In the genomic region with DNA sequence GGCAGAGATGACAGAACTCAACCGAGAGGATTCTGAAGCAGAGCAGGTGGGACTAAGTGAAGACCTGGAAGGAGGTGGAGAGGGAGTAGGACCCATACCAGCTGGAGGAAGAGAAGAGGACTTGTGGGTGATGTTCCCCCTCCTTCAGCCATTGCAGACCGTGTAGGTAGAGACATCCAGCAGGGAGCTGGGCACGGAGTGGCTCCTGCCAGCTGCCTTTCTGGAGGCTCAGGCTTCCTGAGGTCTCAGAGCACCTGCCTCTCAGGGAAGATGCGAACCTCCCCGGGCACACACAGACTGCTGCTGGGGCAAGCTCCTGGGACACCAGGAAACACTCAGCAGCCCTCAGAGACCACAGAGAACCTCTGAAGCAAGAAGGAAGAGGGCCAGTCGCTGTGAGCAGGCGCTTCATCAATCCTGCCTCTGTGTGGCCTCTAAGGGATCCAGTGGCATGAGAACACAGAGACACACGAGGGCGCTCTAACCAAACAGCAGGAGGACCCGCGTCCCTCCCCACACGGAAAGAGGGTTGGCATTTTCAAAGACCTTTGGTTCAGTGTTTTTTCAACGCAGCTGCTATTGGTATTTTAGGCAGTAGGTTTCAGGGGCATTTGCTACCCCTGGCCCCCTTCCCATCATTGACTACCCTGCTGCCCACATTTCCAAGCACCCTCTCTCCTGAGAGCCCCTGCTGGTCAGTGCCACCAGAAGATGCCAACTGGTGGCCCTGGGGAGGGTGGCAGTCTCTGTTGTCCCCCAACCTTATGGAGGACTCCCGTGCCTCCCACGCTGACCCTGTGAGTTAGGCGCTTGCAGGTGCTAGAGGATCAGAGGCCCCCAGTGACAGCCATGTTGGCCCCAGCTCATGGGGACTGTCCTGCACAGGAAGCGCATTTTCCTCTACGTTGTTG, we compare ENCODE assay signal across 9 cellular contexts.
DNase-seq lines count a peak whose midpoint lies in the region; ATAC-seq and TF ChIP-seq lines count a peak whose summit lies in the region.
"Had no signal": no experiment of that assay in that cellular context is flagged by ENCODE, and none has a peak within 500 bp of the region (broad histone marks: within the 10 kb centered on the region; RNA-seq: fewer than 3 reads in every experiment).

No MANE protein-coding gene starts in this region.

- peak; percentile 84 for DNase-seq in GM10266 (ENCODE audit: extremely low spot score)
- DNase-seq in NCI-H69 (lab: John Stamatoyannopoulos, UW), result peak; percentile 80
- peak; percentile 53 to 65 for DNase-seq in activated CD4-positive, alpha-beta T cell treated with anti-CD3 and anti-CD28 coated beads, Interleukin-2, amount 50 U/mL, for 24 hours (ENCODE audit: low read depth in 1 of 2, low spot score in 1 of 2)
- DNase-seq in dermis microvascular lymphatic vessel endothelial cell (ENCODE audit: low read depth in 2 of 2), result peak; percentile 59 to 75
- peak; percentile 84 for DNase-seq in lower lobe of right lung
- DNase-seq in stimulated activated CD8-positive, alpha-beta memory T cell treated with anti-CD3 and anti-CD28 coated beads, Interleukin-12 subunit alpha, Interleukin-12 subunit beta, amount 100 ng/mL, for 24 hours (ENCODE audit: extremely low read depth), result peak; percentile 35

- no peak overlapping the region for H3K27ac ChIP-seq in lower lobe of right lung
- H3K27ac ChIP-seq: skin epidermis had no signal

- TF ChIP-seq CTCF in GM10266 (IDR thresholded peaks at IDR 0.05; ENCODE audit: control insufficient read depth, insufficient read depth, low read depth, missing control alignments) (peak; percentile 95), lower lobe of right lung (IDR thresholded peaks at IDR 0.05) (peak; percentile 92)

- no peaks in the 10 kb centered on the region for H3K27me3 ChIP-seq in lower lobe of right lung (ENCODE audit: low read depth)

- H3K36me3 ChIP-seq in lower lobe of right lung, result no peaks in the 10 kb centered on the region

- no peak overlapping the region for H3K4me3 ChIP-seq in lower lobe of right lung
- H3K4me3 ChIP-seq: skin epidermis had no signal

- intact Hi-C loops in lower lobe of right lung (cut with DNase I), result no loop called here

- no peaks in the 10 kb centered on the region for H3K9me3 ChIP-seq in lower lobe of right lung

- ATAC-seq in HG03520 (IDR thresholded peaks at IDR 0.05; ENCODE audit: unreplicated experiment), result peak; percentile 61
- peak; percentile 90 to 93 for ATAC-seq in lower lobe of right lung
- no peak for ATAC-seq in HG02588 (IDR thresholded peaks at IDR 0.05; ENCODE audit: unreplicated experiment)

- peaks cover 9% of the 10 kb centered on the region for H3K4me1 ChIP-seq in lower lobe of right lung
